Comparison of ENCODE assay signal across 13 cellular contexts in the genomic region with DNA sequence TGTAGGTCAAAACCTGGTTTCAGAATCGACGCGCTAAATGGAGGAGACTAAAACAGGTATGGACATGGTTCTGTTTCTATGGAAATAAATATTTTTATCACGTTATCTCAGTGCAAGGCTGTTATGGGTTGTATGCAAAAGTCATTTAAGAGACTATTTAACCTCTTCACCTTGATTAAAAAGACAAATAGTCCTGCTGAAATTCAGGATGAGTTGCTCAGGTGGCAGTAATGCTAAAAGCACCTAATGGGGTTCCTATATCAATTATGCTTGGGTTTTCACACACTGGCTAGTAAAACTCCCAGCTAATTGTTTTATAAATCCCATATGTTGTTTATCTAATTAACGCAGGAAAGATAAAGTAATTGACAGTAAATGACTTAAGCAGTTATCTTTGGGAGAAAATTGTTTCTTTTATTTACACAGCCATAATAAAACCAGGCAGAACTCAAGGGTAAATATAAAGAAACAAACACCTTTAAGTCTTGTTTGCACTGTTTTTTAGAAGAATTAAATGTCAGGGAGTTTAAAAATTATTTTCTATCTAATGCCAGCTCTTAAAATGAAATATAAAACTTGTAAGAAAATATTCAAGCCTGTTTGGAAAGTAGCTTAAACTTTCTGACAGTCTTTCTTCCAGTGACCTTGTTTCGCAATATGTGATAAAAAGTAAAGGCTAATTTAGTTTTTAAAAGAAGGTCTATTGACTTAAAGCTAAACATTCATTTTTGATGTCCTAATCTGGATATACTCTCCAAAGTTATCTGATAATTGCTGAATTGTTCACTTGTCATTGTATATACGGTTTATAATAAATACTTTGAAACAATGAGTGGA. TPM values are rescaled to one million over a fixed set of nuclear protein-coding genes. Genes with fewer than 3 reads are reported as not detected.
DNase-seq lines count a peak whose midpoint lies in the region; ATAC-seq and TF ChIP-seq lines count a peak whose summit lies in the region.
"Had no signal": no experiment of that assay in that cellular context is flagged by ENCODE, and none has a peak within 500 bp of the region (broad histone marks: within the 10 kb centered on the region; RNA-seq: fewer than 3 reads in every experiment).

No MANE protein-coding gene starts in this region.

- peaks cover 9% of the 10 kb centered on the region for H3K36me3 ChIP-seq in left ventricle myocardium inferior
- no peaks in the 10 kb centered on the region for H3K36me3 ChIP-seq in adipocyte (ENCODE audit: control insufficient read depth, insufficient read depth, low read length, severe bottlenecking)
- H3K36me3 ChIP-seq in lung (ENCODE audit: control insufficient read depth in 2 of 2, insufficient read depth in 2 of 2, low read length in 2 of 2) = peaks cover 0 to 2% of the 10 kb centered on the region in 2 donors
- peaks cover 12% of the 10 kb centered on the region for H3K36me3 ChIP-seq in upper lobe of right lung
- H3K36me3 ChIP-seq: breast epithelium had no signal

- WGBS in lung, 2 donors = 33 to 42% methylated on average over 7 of the region's 7 CpGs

- DNase-seq in left ventricle myocardium inferior (no peak), Right ventricle myocardium inferior (ENCODE audit: missing footprints) (no peak), adipocyte (ENCODE audit: low read depth) (peak; percentile 31), lung (ENCODE audit: low spot score) (no peak), upper lobe of right lung (no peak), retina (no peak), DMS153 (lab: John Stamatoyannopoulos, UW) (no peak)
- DNase-seq: activated CD4-positive, alpha-beta memory T cell treated with anti-CD3 and anti-CD28 coated beads, Interleukin-2, amount 10 ng/mL, durations not matched to agents 7 days and 5 days; COR-L47; NCI-H1930; nucleus accumbens had no signal

- H3K27ac ChIP-seq in left ventricle myocardium inferior (replicated peaks) = no peak overlapping the region
- H3K27ac ChIP-seq in lung (ENCODE audit: low read depth in 1 of 2, low read length in 1 of 2) = no peak overlapping the region
- H3K27ac ChIP-seq in upper lobe of right lung = no peak overlapping the region

- H3K27me3 ChIP-seq in left ventricle myocardium inferior (ENCODE audit: low read depth) (peaks cover 100% of the 10 kb centered on the region), adipocyte (replicated peaks; ENCODE audit: control insufficient read depth, insufficient read depth, low read length) (peaks cover 41% of the 10 kb centered on the region), lung (ENCODE audit: control insufficient read depth, insufficient read depth) (no peaks in the 10 kb centered on the region), upper lobe of right lung (peaks cover 10% of the 10 kb centered on the region)

- H3K4me3 ChIP-seq in left ventricle myocardium inferior (peak overlapping the region; percentile 77), adipocyte (ENCODE audit: low read length) (no peak overlapping the region), lung (peak overlapping the region; percentile 55), upper lobe of right lung (peak overlapping the region; percentile 70)

- TF ChIP-seq CTCF in left ventricle myocardium inferior (IDR thresholded peaks at IDR 0.05; ENCODE audit: borderline replicate concordance) (no peak), lung (IDR thresholded peaks at IDR 0.05; ENCODE audit: control extremely low read depth, extremely low read depth) (no peak), upper lobe of right lung (IDR thresholded peaks at IDR 0.05) (no peak)

- no peaks in the 10 kb centered on the region for H3K9me3 ChIP-seq in left ventricle myocardium inferior (replicated peaks)
- peaks cover 8% of the 10 kb centered on the region for H3K9me3 ChIP-seq in adipocyte (ENCODE audit: control insufficient read depth, low read length)
- no peaks in the 10 kb centered on the region for H3K9me3 ChIP-seq in lung (ENCODE audit: control insufficient read depth in 2 of 2, insufficient read depth in 1 of 2, low read length in 1 of 2)
- no peaks in the 10 kb centered on the region for H3K9me3 ChIP-seq in upper lobe of right lung
- H3K9me3 ChIP-seq: breast epithelium had no signal

- intact Hi-C loops in left ventricle myocardium inferior (cut with micrococcal nuclease) = no loop called here
- intact Hi-C loops in Right ventricle myocardium inferior (cut with DNase I) = loop anchor here (5.0 kb wide), 2 partner anchors 101 to 124 kb away; a partner anchor contains a TSS
- intact Hi-C loops in upper lobe of right lung (cut with DNase I) = no loop called here

- peaks cover 41% of the 10 kb centered on the region for H3K4me1 ChIP-seq in left ventricle myocardium inferior
- H3K4me1 ChIP-seq in adipocyte (ENCODE audit: control insufficient read depth, insufficient read depth, low read length) = no peaks in the 10 kb centered on the region
- H3K4me1 ChIP-seq in lung (ENCODE audit: control insufficient read depth in 2 of 2, insufficient read depth in 2 of 2, low read length in 2 of 2) = peaks cover 0 to 2% of the 10 kb centered on the region in 2 donors
- H3K4me1 ChIP-seq in upper lobe of right lung = peaks cover 5% of the 10 kb centered on the region
- H3K4me1 ChIP-seq: breast epithelium had no signal

- ATAC-seq in Right ventricle myocardium inferior = no peak
- no peak for ATAC-seq in lung (ENCODE audit: insufficient read depth, low FRiP score)
- no peak for ATAC-seq in upper lobe of right lung
- no peak for ATAC-seq in GM18858 (IDR thresholded peaks at IDR 0.05; ENCODE audit: unreplicated experiment)

- no peak overlapping the region for H3K9ac ChIP-seq in adipocyte (ENCODE audit: low read length)

RNA-seq across cellular contexts. Expression of a gene that starts 3.2 kb away (rescaled TPM):
- total RNA-seq in left ventricle myocardium inferior = 2.1 TPM
- total RNA-seq in Right ventricle myocardium inferior = 2.6 TPM
- 10 to 100 TPM; 16.8 to 17.3 TPM for total RNA-seq in lung
- 10 to 100 TPM; 15.3 to 18.6 TPM for polyA plus RNA-seq in lung
- 12.2 TPM for total RNA-seq in upper lobe of right lung
